Comparison of ENCODE assay signal across 1 cellular context in genomic region chr7:140176811-140177702, GRCh38.
TF ChIP-seq lines count a peak whose summit lies in the region.

TSS of gene KDM7A (minus strand) at chr7:140176983. CDS start at chr7:140176937, 46 bp downstream.

TF ChIP-seq in HEK293, 187 proteins besides CTCF, POLR2A, EP300 and RAD21 (continued from another document and continues in another):
- TF ChIP-seq, protein P1, sequence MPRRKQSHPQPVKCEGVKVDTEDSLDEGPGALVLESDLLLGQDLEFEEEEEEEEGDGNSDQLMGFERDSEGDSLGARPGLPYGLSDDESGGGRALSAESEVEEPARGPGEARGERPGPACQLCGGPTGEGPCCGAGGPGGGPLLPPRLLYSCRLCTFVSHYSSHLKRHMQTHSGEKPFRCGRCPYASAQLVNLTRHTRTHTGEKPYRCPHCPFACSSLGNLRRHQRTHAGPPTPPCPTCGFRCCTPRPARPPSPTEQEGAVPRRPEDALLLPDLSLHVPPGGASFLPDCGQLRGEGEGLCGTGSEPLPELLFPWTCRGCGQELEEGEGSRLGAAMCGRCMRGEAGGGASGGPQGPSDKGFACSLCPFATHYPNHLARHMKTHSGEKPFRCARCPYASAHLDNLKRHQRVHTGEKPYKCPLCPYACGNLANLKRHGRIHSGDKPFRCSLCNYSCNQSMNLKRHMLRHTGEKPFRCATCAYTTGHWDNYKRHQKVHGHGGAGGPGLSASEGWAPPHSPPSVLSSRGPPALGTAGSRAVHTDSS (tag by site-specific recombination; IDR thresholded peaks at IDR 0.05) = peak; percentile 7; the same call in 1 of the 2 replicates
- TF ChIP-seq, protein P2, sequence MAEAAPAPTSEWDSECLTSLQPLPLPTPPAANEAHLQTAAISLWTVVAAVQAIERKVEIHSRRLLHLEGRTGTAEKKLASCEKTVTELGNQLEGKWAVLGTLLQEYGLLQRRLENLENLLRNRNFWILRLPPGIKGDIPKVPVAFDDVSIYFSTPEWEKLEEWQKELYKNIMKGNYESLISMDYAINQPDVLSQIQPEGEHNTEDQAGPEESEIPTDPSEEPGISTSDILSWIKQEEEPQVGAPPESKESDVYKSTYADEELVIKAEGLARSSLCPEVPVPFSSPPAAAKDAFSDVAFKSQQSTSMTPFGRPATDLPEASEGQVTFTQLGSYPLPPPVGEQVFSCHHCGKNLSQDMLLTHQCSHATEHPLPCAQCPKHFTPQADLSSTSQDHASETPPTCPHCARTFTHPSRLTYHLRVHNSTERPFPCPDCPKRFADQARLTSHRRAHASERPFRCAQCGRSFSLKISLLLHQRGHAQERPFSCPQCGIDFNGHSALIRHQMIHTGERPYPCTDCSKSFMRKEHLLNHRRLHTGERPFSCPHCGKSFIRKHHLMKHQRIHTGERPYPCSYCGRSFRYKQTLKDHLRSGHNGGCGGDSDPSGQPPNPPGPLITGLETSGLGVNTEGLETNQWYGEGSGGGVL (tag by site-specific recombination; IDR thresholded peaks at IDR 0.05) = peak; percentile 37; the same call in 1 of the 2 replicates
- 0 out of 2 replicates have a peak, but pooled peaks have one; percentile 28 for TF ChIP-seq ZNF146 (tag by site-specific recombination; IDR thresholded peaks at IDR 0.05)
- TF ChIP-seq ZNF701 (tag by site-specific recombination; IDR thresholded peaks at IDR 0.05) = no peak
- no peak; the same call in 1 of the 2 replicates for TF ChIP-seq ZNF677 (tag by site-specific recombination; IDR thresholded peaks at IDR 0.05)
- TF ChIP-seq FEZF1 (tag by site-specific recombination; IDR thresholded peaks at IDR 0.05) = no peak
- peak; percentile 70; the same call in 1 of the 2 replicates for TF ChIP-seq KLF16 (tag by site-specific recombination; IDR thresholded peaks at IDR 0.05)
- no peak for TF ChIP-seq ZNF280C (tag by site-specific recombination; IDR thresholded peaks at IDR 0.05)
- TF ChIP-seq, protein P3, sequence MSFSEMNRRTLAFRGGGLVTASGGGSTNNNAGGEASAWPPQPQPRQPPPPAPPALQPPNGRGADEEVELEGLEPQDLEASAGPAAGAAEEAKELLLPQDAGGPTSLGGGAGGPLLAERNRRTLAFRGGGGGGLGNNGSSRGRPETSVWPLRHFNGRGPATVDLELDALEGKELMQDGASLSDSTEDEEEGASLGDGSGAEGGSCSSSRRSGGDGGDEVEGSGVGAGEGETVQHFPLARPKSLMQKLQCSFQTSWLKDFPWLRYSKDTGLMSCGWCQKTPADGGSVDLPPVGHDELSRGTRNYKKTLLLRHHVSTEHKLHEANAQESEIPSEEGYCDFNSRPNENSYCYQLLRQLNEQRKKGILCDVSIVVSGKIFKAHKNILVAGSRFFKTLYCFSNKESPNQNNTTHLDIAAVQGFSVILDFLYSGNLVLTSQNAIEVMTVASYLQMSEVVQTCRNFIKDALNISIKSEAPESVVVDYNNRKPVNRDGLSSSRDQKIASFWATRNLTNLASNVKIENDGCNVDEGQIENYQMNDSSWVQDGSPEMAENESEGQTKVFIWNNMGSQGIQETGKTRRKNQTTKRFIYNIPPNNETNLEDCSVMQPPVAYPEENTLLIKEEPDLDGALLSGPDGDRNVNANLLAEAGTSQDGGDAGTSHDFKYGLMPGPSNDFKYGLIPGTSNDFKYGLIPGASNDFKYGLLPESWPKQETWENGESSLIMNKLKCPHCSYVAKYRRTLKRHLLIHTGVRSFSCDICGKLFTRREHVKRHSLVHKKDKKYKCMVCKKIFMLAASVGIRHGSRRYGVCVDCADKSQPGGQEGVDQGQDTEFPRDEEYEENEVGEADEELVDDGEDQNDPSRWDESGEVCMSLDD (tag by site-specific recombination; IDR thresholded peaks at IDR 0.05) = peak; percentile 42; the same call in 1 of the 2 replicates
- TF ChIP-seq ZNF274 (IDR thresholded peaks at IDR 0.05; ENCODE audit: low read length) = no peak
- no peak for TF ChIP-seq ZNF274 (tag by site-specific recombination; IDR thresholded peaks at IDR 0.05; ENCODE audit: borderline replicate concordance)
- TF ChIP-seq ZNF76 (tag by site-specific recombination; IDR thresholded peaks at IDR 0.05; ENCODE audit: borderline replicate concordance, low read depth) = peak; percentile 58; the same call in 1 of the 2 replicates
- no peak for TF ChIP-seq ZNF37A (tag by site-specific recombination; IDR thresholded peaks at IDR 0.05)
- TF ChIP-seq ZNF529 (tag by site-specific recombination; IDR thresholded peaks at IDR 0.05; ENCODE audit: insufficient replicate concordance) = no peak
- no peak for TF ChIP-seq ZNF837 (tag by site-specific recombination; IDR thresholded peaks at IDR 0.05)
- peak; percentile 21; the same call in 1 of the 2 replicates for TF ChIP-seq KLF10 (tag by site-specific recombination; IDR thresholded peaks at IDR 0.05)
- no peak for TF ChIP-seq ZNF280D (tag by site-specific recombination; IDR thresholded peaks at IDR 0.05)
- TF ChIP-seq ZNF341 (tag by site-specific recombination; IDR thresholded peaks at IDR 0.05; ENCODE audit: low read depth) = no peak
- TF ChIP-seq ZNF621 (tag by site-specific recombination; IDR thresholded peaks at IDR 0.05) = no peak
- no peak for TF ChIP-seq ZNF18 (tag by site-specific recombination; IDR thresholded peaks at IDR 0.05)
- TF ChIP-seq ZNF10 (tag by site-specific recombination; IDR thresholded peaks at IDR 0.05) = peak; percentile 33; the same call in 1 of the 2 replicates
- TF ChIP-seq, protein P4, sequence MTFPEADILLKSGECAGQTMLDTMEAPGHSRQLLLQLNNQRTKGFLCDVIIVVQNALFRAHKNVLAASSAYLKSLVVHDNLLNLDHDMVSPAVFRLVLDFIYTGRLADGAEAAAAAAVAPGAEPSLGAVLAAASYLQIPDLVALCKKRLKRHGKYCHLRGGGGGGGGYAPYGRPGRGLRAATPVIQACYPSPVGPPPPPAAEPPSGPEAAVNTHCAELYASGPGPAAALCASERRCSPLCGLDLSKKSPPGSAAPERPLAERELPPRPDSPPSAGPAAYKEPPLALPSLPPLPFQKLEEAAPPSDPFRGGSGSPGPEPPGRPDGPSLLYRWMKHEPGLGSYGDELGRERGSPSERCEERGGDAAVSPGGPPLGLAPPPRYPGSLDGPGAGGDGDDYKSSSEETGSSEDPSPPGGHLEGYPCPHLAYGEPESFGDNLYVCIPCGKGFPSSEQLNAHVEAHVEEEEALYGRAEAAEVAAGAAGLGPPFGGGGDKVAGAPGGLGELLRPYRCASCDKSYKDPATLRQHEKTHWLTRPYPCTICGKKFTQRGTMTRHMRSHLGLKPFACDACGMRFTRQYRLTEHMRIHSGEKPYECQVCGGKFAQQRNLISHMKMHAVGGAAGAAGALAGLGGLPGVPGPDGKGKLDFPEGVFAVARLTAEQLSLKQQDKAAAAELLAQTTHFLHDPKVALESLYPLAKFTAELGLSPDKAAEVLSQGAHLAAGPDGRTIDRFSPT (tag by site-specific recombination; IDR thresholded peaks at IDR 0.05) = peak; percentile 39; the same call in 1 of the 2 replicates
- TF ChIP-seq ZBTB48 (tag by site-specific recombination; IDR thresholded peaks at IDR 0.05) = 0 out of 2 replicates have a peak, but pooled peaks have one; percentile 86
- TF ChIP-seq ZNF19 (tag by site-specific recombination; IDR thresholded peaks at IDR 0.05; ENCODE audit: low read depth) = no peak
- no peak for TF ChIP-seq ZNF654 (tag by site-specific recombination; IDR thresholded peaks at IDR 0.05; ENCODE audit: low read depth)
- no peak; the same call in 1 of the 2 replicates for TF ChIP-seq ZXDB (tag by site-specific recombination; IDR thresholded peaks at IDR 0.05)
- TF ChIP-seq ZFP69B (tag by site-specific recombination; IDR thresholded peaks at IDR 0.05) = peak; percentile 50; the same call in 1 of the 2 replicates
- TF ChIP-seq MZF1 (tag by site-specific recombination; IDR thresholded peaks at IDR 0.05; ENCODE audit: borderline replicate concordance) = peak; percentile 67
- no peak for TF ChIP-seq BCL11B (tag by site-specific recombination; IDR thresholded peaks at IDR 0.05; ENCODE audit: low read depth)
- TF ChIP-seq ZNF704 (tag by site-specific recombination; IDR thresholded peaks at IDR 0.05) = no peak
- TF ChIP-seq PRDM10 (tag by site-specific recombination; IDR thresholded peaks at IDR 0.05) = no peak
